In the genomic region with DNA sequence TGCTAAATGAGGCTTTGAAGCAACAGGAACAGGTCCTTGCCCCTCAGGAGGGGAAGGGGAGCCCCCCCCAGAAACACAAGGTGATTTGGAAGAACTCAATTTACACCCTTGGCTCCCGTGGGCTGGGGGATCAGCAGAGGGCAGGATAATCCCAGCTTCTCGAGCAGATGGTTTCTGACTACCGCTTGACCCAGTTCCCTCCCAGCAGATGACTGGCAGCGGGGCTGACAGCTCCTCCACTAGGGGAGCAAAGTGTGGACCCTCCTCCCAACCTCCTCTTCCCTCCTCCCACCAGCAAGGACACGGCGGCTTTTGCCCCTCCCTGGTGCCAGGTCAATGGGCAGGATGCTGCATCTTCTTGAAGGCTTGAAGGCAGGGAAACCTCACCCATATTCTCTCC, we compare ENCODE assay signal across 16 cellular contexts. TPM values are rescaled to one million over a fixed set of nuclear protein-coding genes. Genes with fewer than 3 reads are reported as not detected.
"Had no signal": no experiment of that assay in that cellular context is flagged by ENCODE, and none has a peak within 500 bp of the region (broad histone marks: within the 10 kb centered on the region; RNA-seq: fewer than 3 reads in every experiment).

No MANE protein-coding gene starts in this region.

- H3K36me3 Mint-ChIP-seq: activated naive CD8-positive, alpha-beta T cell; brain had no signal

- H3K27ac Mint-ChIP-seq: activated CD8-positive, alpha-beta T cell treated with anti-CD3 and anti-CD28 coated beads for 36 hours; activated naive CD8-positive, alpha-beta T cell; nephron progenitor cell had no signal

- DNase-seq: activated CD4-positive, alpha-beta T cell treated with anti-CD3 and anti-CD28 coated beads for 4 hours; activated CD8-positive, alpha-beta T cell treated with anti-CD3 and anti-CD28 coated beads for 36 hours; activated effector memory CD4-positive, alpha-beta T cell treated with anti-CD3 and anti-CD28 coated beads, Interleukin-2, amount 50 U/mL, for 16 hours; activated T-cell treated with anti-CD3 and anti-CD28 coated beads, Interleukin-2, amount 50 U/mL, for 4 hours; amygdala; cortex of kidney; effector CD4-positive, alpha-beta T cell; mammary epithelial cell; nephron progenitor cell; ovary; sigmoid colon; spleen had no signal

- H3K27me3 ChIP-seq: ovary had no signal

- H3K36me3 ChIP-seq: esophagus muscularis mucosa, ovary, sigmoid colon, spleen had no signal

- H3K9me3 ChIP-seq: esophagus muscularis mucosa, ovary, sigmoid colon, spleen had no signal

- H3K27ac ChIP-seq: esophagus muscularis mucosa, ovary had no signal

- H3K4me3 Mint-ChIP-seq: activated CD8-positive, alpha-beta T cell treated with anti-CD3 and anti-CD28 coated beads for 36 hours had no signal

- H3K9me3 Mint-ChIP-seq: activated CD8-positive, alpha-beta T cell treated with anti-CD3 and anti-CD28 coated beads for 36 hours; activated T-cell treated with anti-CD3 and anti-CD28 coated beads, Interleukin-2, amount 50 U/mL, for 4 hours; brain; nephron progenitor cell had no signal

- H3K4me3 ChIP-seq: ovary, sigmoid colon had no signal

- ATAC-seq: activated T-cell treated with anti-CD3 and anti-CD28 coated beads, Interleukin-2, amount 50 U/mL, for 4 hours; left lobe of liver had no signal

RNA-seq across cellular contexts. Expression of a gene that starts 3.5 kb away (rescaled TPM):
- total RNA-seq: activated CD8-positive, alpha-beta T cell treated with anti-CD3 and anti-CD28 coated beads for 36 hours had no signal
